Comparison of ENCODE assay signal across 8 cellular contexts in the genomic region with DNA sequence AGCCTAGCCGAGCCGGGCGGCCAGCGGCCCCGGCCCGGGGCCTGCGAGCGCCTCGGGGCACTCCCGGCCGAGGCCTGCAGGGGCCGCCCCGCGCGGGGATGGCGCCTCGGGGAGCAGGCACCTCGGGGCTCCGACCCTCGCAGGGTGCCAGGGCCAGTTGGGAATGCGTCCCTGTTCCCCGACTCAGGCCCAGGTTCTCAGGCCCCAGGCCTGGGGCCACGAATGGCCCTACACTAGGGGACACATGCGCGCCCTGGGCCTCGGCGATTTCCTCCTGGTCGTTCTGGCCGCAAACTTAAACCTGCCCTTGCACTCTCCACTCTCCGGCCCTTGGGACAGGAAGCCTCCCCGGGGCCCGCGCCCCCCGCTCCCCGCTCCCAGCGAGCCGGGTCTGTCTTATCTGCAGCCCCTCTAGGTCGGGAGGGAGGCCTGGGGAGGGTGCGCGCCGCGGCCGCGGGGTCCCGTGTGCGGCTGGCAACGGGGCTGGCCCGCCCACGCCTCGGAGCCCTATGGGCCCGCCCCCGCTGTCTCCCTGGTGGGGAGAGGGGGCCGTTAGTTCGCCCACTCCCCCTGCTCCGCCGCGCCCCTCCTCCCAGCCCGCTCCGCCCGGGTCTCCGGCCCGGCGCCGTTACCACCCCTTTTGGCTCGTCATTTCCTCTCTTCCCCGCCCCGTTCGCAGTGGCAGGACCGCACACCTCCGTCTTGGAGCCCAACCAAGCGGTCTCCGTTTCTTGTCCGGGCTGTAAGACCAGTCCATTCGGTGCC. TPM values are rescaled to one million over a fixed set of nuclear protein-coding genes. Genes with fewer than 3 reads are reported as not detected.
DNase-seq lines count a peak whose midpoint lies in the region; ATAC-seq and TF ChIP-seq lines count a peak whose summit lies in the region.

No MANE protein-coding gene starts in this region.

- H3K9ac ChIP-seq in IMR-90 (ENCODE audit: low read depth, low read length) (peak overlapping the region; percentile 92), PC-3 (ENCODE audit: low read length) (peak overlapping the region; percentile 98)

- BruUV-seq in Calu3 (replicated peaks; lab: Mats Ljungman, UMichigan) (no TSS peak), IMR-90 (replicated peaks; lab: Mats Ljungman, UMichigan) (no TSS peak), PC-3 (replicated peaks; lab: Mats Ljungman, UMichigan) (no TSS peak)

- H3K56ac ChIP-seq in IMR-90 (ENCODE audit: extremely low read depth, insufficient read depth, low read length), result peak overlapping the region; percentile 92

- dilution Hi-C loops in IMR-90 (cut with HindIII; ENCODE audit: low sequenced_read_pairs, unreplicated experiment), result no loop called here

- H3K27me3 ChIP-seq in IMR-90 (ENCODE audit: control insufficient read depth, insufficient read depth, low read length), result no peaks in the 10 kb centered on the region
- H3K27me3 ChIP-seq in PC-3 (ENCODE audit: low read length), result no peaks in the 10 kb centered on the region
- H3K27me3 ChIP-seq in esophagus (ENCODE audit: control insufficient read depth in 1 of 2, insufficient read depth in 2 of 2, low read length in 2 of 2), result no peaks in the 10 kb centered on the region

- POLR2A ChIA-PET in IMR-90 (lab: Charles Lee; ENCODE audit: unreplicated experiment) (no interaction called here), PC-3 (lab: Charles Lee; ENCODE audit: unreplicated experiment) (no interaction called here)

- H4K8ac ChIP-seq in IMR-90 (ENCODE audit: low read depth in 2 of 2, low read length in 2 of 2), result peak overlapping the region; percentile 40 to 82

- H3K36me3 Mint-ChIP-seq in Calu3 (ENCODE audit: insufficient read depth, unreplicated experiment), result peaks cover 46% of the 10 kb centered on the region
- peaks cover 12% of the 10 kb centered on the region for H3K36me3 Mint-ChIP-seq in activated T-cell treated with anti-CD3 and anti-CD28 coated beads, Interleukin-2, amount 50 U/mL, for 4 hours (ENCODE audit: insufficient read depth)

- H4K5ac ChIP-seq in IMR-90 (ENCODE audit: low read depth, low read length), result peak overlapping the region; percentile 32

- no peaks in the 10 kb centered on the region for H3K9me3 ChIP-seq in IMR-90 (ENCODE audit: control insufficient read depth, insufficient read depth, low read length)
- H3K9me3 ChIP-seq in PC-3 (ENCODE audit: low read length), result no peaks in the 10 kb centered on the region
- no peaks in the 10 kb centered on the region for H3K9me3 ChIP-seq in esophagus (ENCODE audit: control insufficient read depth in 2 of 2, insufficient read depth in 1 of 2, low read depth in 1 of 2, low read length in 1 of 2)

- peak overlapping the region; percentile 73 for H2AFZ ChIP-seq in IMR-90 (replicated peaks; ENCODE audit: low read length, poor library complexity)
- H2AFZ ChIP-seq in PC-3 (ENCODE audit: low read length), result peak overlapping the region; percentile 55

- H3K27ac Mint-ChIP-seq in Calu3 (ENCODE audit: unreplicated experiment), result peak overlapping the region; percentile 96

- peak; percentile 30 for ATAC-seq in GM21390 (IDR thresholded peaks at IDR 0.05; ENCODE audit: unreplicated experiment)
- peak; percentile 4 for ATAC-seq in IMR-90 (ENCODE audit: low read depth)
- peak; percentile 16 for ATAC-seq in PC-3
- ATAC-seq in activated T-cell treated with anti-CD3 and anti-CD28 coated beads, Interleukin-2, amount 50 U/mL, for 4 hours, result peak; percentile 17 to 22

- no peaks in the 10 kb centered on the region for H3K27me3 Mint-ChIP-seq in Calu3 (ENCODE audit: unreplicated experiment)
- no peaks in the 10 kb centered on the region for H3K27me3 Mint-ChIP-seq in activated T-cell treated with anti-CD3 and anti-CD28 coated beads, Interleukin-2, amount 50 U/mL, for 4 hours (ENCODE audit: low read depth)

- no peaks in the 10 kb centered on the region for H3K9me3 Mint-ChIP-seq in Calu3 (ENCODE audit: low read depth, unreplicated experiment)
- no peaks in the 10 kb centered on the region for H3K9me3 Mint-ChIP-seq in activated T-cell treated with anti-CD3 and anti-CD28 coated beads, Interleukin-2, amount 50 U/mL, for 4 hours

- H3K4me2 ChIP-seq in IMR-90 (ENCODE audit: low read depth, low read length) (peak overlapping the region; percentile 100), PC-3 (ENCODE audit: low read length) (peak overlapping the region; percentile 99)

- H3K9me1 ChIP-seq in IMR-90 (ENCODE audit: insufficient read depth, low read length), result peaks cover 6% of the 10 kb centered on the region

- H2BK15ac ChIP-seq in IMR-90 (ENCODE audit: low read depth, low read length), result 0 out of 3 replicates have a peak overlapping the region, but pooled peaks have one; percentile 3

- no peaks in the 10 kb centered on the region for H3K9me2 ChIP-seq in PC-3 (replicated peaks; ENCODE audit: low read length)

- H3K27ac ChIP-seq in IMR-90 (ENCODE audit: insufficient read depth, low read length) (peak overlapping the region; percentile 93), PC-3 (ENCODE audit: low read length) (peak overlapping the region; percentile 96), esophagus (ENCODE audit: low read depth in 2 of 2, low read length in 1 of 2) (peak overlapping the region; percentile 99 to 100)

- H2AK5ac ChIP-seq in IMR-90 (ENCODE audit: low read depth, low read length), result 0 out of 2 replicates have a peak overlapping the region, but pooled peaks have one; percentile 18

- H3K4me3 ChIP-seq in IMR-90 (ENCODE audit: insufficient read depth, low read depth, low read length) (peak overlapping the region; percentile 72), PC-3 (ENCODE audit: low read length) (peak overlapping the region; percentile 85), esophagus (ENCODE audit: low read depth in 1 of 2, low read length in 2 of 2) (peak overlapping the region; percentile 80 to 91)

- H2BK5ac ChIP-seq in IMR-90 (ENCODE audit: low read depth, low read length, poor library complexity, severe bottlenecking), result peak overlapping the region; percentile 74

- peaks cover 12 to 24% of the 10 kb centered on the region in 2 experiments for H3K79me1 ChIP-seq in IMR-90 (ENCODE audit: low read depth in 1 of 2, low read length in 2 of 2)

- H4K91ac ChIP-seq in IMR-90 (ENCODE audit: insufficient read depth, low read depth, low read length), result peak overlapping the region; percentile 81

- H3K14ac ChIP-seq in IMR-90 (replicated peaks; ENCODE audit: low read depth, low read length), result peak overlapping the region; percentile 84

- peak overlapping the region; percentile 77 for H3K23ac ChIP-seq in IMR-90 (ENCODE audit: low read depth, low read length)

- H3K4me3 Mint-ChIP-seq in Calu3 (ENCODE audit: low read depth, unreplicated experiment), result peak overlapping the region; percentile 83
- peak overlapping the region; percentile 96 for H3K4me3 Mint-ChIP-seq in activated T-cell treated with anti-CD3 and anti-CD28 coated beads, Interleukin-2, amount 50 U/mL, for 4 hours

- peak overlapping the region; percentile 3; the same call in 1 of the 2 replicates for H3K18ac ChIP-seq in IMR-90 (ENCODE audit: low read depth, low read length)

- peaks cover 38% of the 10 kb centered on the region for H3K4me1 Mint-ChIP-seq in Calu3 (ENCODE audit: low read depth, unreplicated experiment)
- H3K4me1 Mint-ChIP-seq in activated T-cell treated with anti-CD3 and anti-CD28 coated beads, Interleukin-2, amount 50 U/mL, for 4 hours (ENCODE audit: low read depth), result peaks cover 49% of the 10 kb centered on the region

- in situ Hi-C loops in IMR-90 (cut with MboI; ENCODE audit: low sequenced_read_pairs), result no loop called here

- H3K4me1 ChIP-seq in IMR-90 (ENCODE audit: control insufficient read depth, insufficient read depth, low read length) (peaks cover 3% of the 10 kb centered on the region), PC-3 (ENCODE audit: insufficient read depth, low read length) (peaks cover 46% of the 10 kb centered on the region), esophagus (ENCODE audit: control insufficient read depth in 2 of 2, insufficient read depth in 2 of 2, low read length in 1 of 2) (no peaks in the 10 kb centered on the region)

- TF ChIP-seq RAD21 in IMR-90 (IDR thresholded peaks at IDR 0.05; ENCODE audit: low read length), result peak; percentile 35; the same call in 1 of the 2 replicates

- TF ChIP-seq CTCF in Calu3 (IDR thresholded peaks at IDR 0.05; ENCODE audit: unreplicated experiment), result peak; percentile 56
- TF ChIP-seq CTCF in IMR-90 (conservative IDR thresholded peaks at IDR 0.05; ENCODE audit: low read depth, low read length), result peak; percentile 60
- no peak for TF ChIP-seq CTCF in PC-3 (conservative IDR thresholded peaks at IDR 0.05; ENCODE audit: low read depth, low read length)

- no peaks in the 10 kb centered on the region for H3K36me3 ChIP-seq in IMR-90 (ENCODE audit: control insufficient read depth, insufficient read depth, low read length)
- peaks cover under 1% of the 10 kb centered on the region; the same call in 1 of the 2 replicates for H3K36me3 ChIP-seq in PC-3 (ENCODE audit: low read depth, low read length)
- no peaks in the 10 kb centered on the region for H3K36me3 ChIP-seq in esophagus (ENCODE audit: control insufficient read depth in 2 of 2, insufficient read depth in 2 of 2, low read length in 1 of 2)

- peaks cover 65% of the 10 kb centered on the region for H3K79me2 ChIP-seq in PC-3 (ENCODE audit: low read length)

- no peak overlapping the region for H2BK20ac ChIP-seq in IMR-90 (ENCODE audit: low read depth, low read length)

- DNase-seq in Calu3 (peak; percentile 94), IMR-90 (peak; percentile 69), PC-3 (peak; percentile 82), myocyte (ENCODE audit: low read depth) (peak; percentile 83)
- DNase-seq in activated T-cell treated with anti-CD3 and anti-CD28 coated beads, Interleukin-2, amount 50 U/mL, for 4 hours, result peak; percentile 73
- peak; percentile 64 for DNase-seq in stimulated activated CD8-positive, alpha-beta memory T cell treated with anti-CD3 and anti-CD28 coated beads, Interleukin-7, amount 100 ng/mL, for 24 hours (ENCODE audit: low read depth)

- H2AK9ac ChIP-seq in IMR-90 (replicated peaks; ENCODE audit: low read depth, low read length, poor library complexity), result peak overlapping the region; percentile 98

- intact Hi-C loops in Calu3 (cut with micrococcal nuclease; ENCODE audit: unreplicated experiment) (no loop called here), IMR-90 (cut with micrococcal nuclease) (loop anchor here (5.0 kb wide), 2 partner anchors 244 to 609 kb away; no protein-coding TSS in a partner anchor), PC-3 (cut with micrococcal nuclease) (loop anchor here (2.0 to 5.0 kb wide), 2 partner anchors 167 to 244 kb away; no protein-coding TSS in a partner anchor)

- peak overlapping the region; percentile 22; the same call in 1 of the 2 replicates for H2BK120ac ChIP-seq in IMR-90 (ENCODE audit: low read depth, low read length)

- H4K20me1 ChIP-seq in IMR-90 (ENCODE audit: insufficient read depth, low read length) (peaks cover 10% of the 10 kb centered on the region), PC-3 (ENCODE audit: low read length) (peaks cover 42% of the 10 kb centered on the region)

- WGBS in IMR-90 (ENCODE audit: extremely low coverage in 2 of 2, insufficient read length in 1 of 2), 2 experiments, result 1% methylated on average over 34 of the region's 74 CpGs; no CpG with 5 or more reads in 1 of the 2 experiments
- 0% methylated on average over 55 to 74 of the region's 74 CpGs for WGBS in esophagus, 2 donors

- peak; percentile 88 for TF ChIP-seq POLR2A in IMR-90 (IDR thresholded peaks at IDR 0.05; ENCODE audit: low read depth, low read length)

- H3K4ac ChIP-seq in IMR-90 (ENCODE audit: low read depth, low read length), result peak overlapping the region; percentile 82

- no peaks in the 10 kb centered on the region for H3F3A ChIP-seq in PC-3 (ENCODE audit: low read length, unreplicated experiment)

- CTCF ChIA-PET in Calu3 (lab: Charles Lee) (interaction anchor here (1.0 to 1.7 kb wide), 2 partner anchors 34 to 36 kb away, joined by 3 to 13 read pairs; partner anchors contain the start of gene UNC5CL), IMR-90 (lab: Yijun Ruan, JAX) (no interaction called here), PC-3 (lab: Charles Lee) (no interaction called here)

RNA-seq across cellular contexts. Expression of gene NFYA, which starts 0.6 kb away (rescaled TPM):
- total RNA-seq in Calu3 (2022), result 22.9 and 23.7 TPM in 2 replicates
- total RNA-seq in IMR-90 (2012; rRNA removed), result 21.9 and 28.5 TPM in 2 replicates
- polyA plus RNA-seq in IMR-90 (2012; rRNA removed), result 10.9 and 12.3 TPM in 2 replicates
- polyA plus RNA-seq in IMR-90 (2012; cell fraction: cytosol; rRNA removed), result 1.8 and 3.3 TPM in 2 replicates
- 5.7 and 12.1 TPM in 2 replicates for polyA plus RNA-seq in IMR-90 (2012; cell fraction: nucleus; rRNA removed; ENCODE audit: low replicate concordance)
- 31.7 and 32.9 TPM in 2 replicates for total RNA-seq in PC-3 (2014; rRNA removed)
- total RNA-seq in activated T-cell treated with anti-CD3 and anti-CD28 coated beads, Interleukin-2, amount 50 U/mL, for 4 hours, result 10 to 100 TPM; 28.0 to 28.8 (median 28.6) TPM
- 1 to 10 TPM; 5.5 to 6.5 TPM for polyA plus RNA-seq in esophagus
- 17.2 and 20.9 TPM in 2 replicates for total RNA-seq in myocyte
- 19.9 TPM for polyA plus RNA-seq in myocyte (2012)

RNA-seq across cellular contexts. Expression of gene OARD1, which starts 1.2 kb away (rescaled TPM):
- 33.2 and 37.7 TPM in 2 replicates for total RNA-seq in Calu3 (2022)
- 2.3 and 5.6 TPM in 2 replicates for total RNA-seq in IMR-90 (2012; rRNA removed)
- 4.6 and 5.5 TPM in 2 replicates for polyA plus RNA-seq in IMR-90 (2012; rRNA removed)
- polyA plus RNA-seq in IMR-90 (2012; cell fraction: cytosol; rRNA removed), result 0.87 and 1.0 TPM in 2 replicates
- polyA plus RNA-seq in IMR-90 (2012; cell fraction: nucleus; rRNA removed; ENCODE audit: low replicate concordance), result 0.60 and 1.9 TPM in 2 replicates
- total RNA-seq in PC-3 (2014; rRNA removed), result 11.2 and 12.1 TPM in 2 replicates
- total RNA-seq in activated T-cell treated with anti-CD3 and anti-CD28 coated beads, Interleukin-2, amount 50 U/mL, for 4 hours, result 10 to 100 TPM; 28.1 to 33.2 (median 31.7) TPM
- polyA plus RNA-seq in esophagus, result 10 to 100 TPM; 23.7 to 24.4 TPM
- 10.2 and 18.8 TPM in 2 replicates for total RNA-seq in myocyte
- polyA plus RNA-seq in myocyte (2012), result 14.8 TPM

RNA-seq across cellular contexts. Expression of gene APOBEC2, which starts 20.4 kb away (rescaled TPM):
- not detected in 2 replicates for total RNA-seq in Calu3 (2022)
- total RNA-seq in IMR-90 (2012; rRNA removed), result not detected in 2 replicates
- polyA plus RNA-seq in IMR-90 (2012; rRNA removed), result not detected in 2 replicates
- not detected in 2 replicates for polyA plus RNA-seq in IMR-90 (2012; cell fraction: cytosol; rRNA removed)
- polyA plus RNA-seq in IMR-90 (2012; cell fraction: nucleus; rRNA removed; ENCODE audit: low replicate concordance), result not detected in 2 replicates
- not detected in 2 replicates for total RNA-seq in PC-3 (2014; rRNA removed)
- not detected for total RNA-seq in activated T-cell treated with anti-CD3 and anti-CD28 coated beads, Interleukin-2, amount 50 U/mL, for 4 hours
- polyA plus RNA-seq in esophagus, result under 1 TPM in 1 of 2 donors, not detected in 1; 0.19 TPM
- 110 and 231 TPM in 2 replicates for total RNA-seq in myocyte
- polyA plus RNA-seq in myocyte (2012), result 55.6 TPM

RNA-seq across cellular contexts. Expression of gene TSPO2, which starts 31.1 kb away (rescaled TPM):
- not detected in 2 replicates for total RNA-seq in Calu3 (2022)
- not detected in 2 replicates for total RNA-seq in IMR-90 (2012; rRNA removed)
- polyA plus RNA-seq in IMR-90 (2012; rRNA removed), result not detected in 2 replicates
- not detected in 2 replicates for polyA plus RNA-seq in IMR-90 (2012; cell fraction: cytosol; rRNA removed)
- not detected in 2 replicates for polyA plus RNA-seq in IMR-90 (2012; cell fraction: nucleus; rRNA removed; ENCODE audit: low replicate concordance)
- total RNA-seq in PC-3 (2014; rRNA removed), result not detected in 2 replicates
- total RNA-seq in activated T-cell treated with anti-CD3 and anti-CD28 coated beads, Interleukin-2, amount 50 U/mL, for 4 hours, result not detected
- polyA plus RNA-seq in esophagus, result under 1 TPM in 1 of 2 donors, not detected in 1; 0.04 TPM
- not detected in 2 replicates for total RNA-seq in myocyte
- polyA plus RNA-seq in myocyte (2012), result not detected

RNA-seq across cellular contexts. Expression of gene UNC5CL, which starts 34.4 kb away (rescaled TPM):
- 10.6 and 15.9 TPM in 2 replicates for total RNA-seq in Calu3 (2022)
- total RNA-seq in IMR-90 (2012; rRNA removed), result not detected in 2 replicates
- not detected in 2 replicates for polyA plus RNA-seq in IMR-90 (2012; rRNA removed)
- 0.02 TPM in 2 replicates for polyA plus RNA-seq in IMR-90 (2012; cell fraction: cytosol; rRNA removed)
- 0.19 and 0.27 TPM in 2 replicates for polyA plus RNA-seq in IMR-90 (2012; cell fraction: nucleus; rRNA removed; ENCODE audit: low replicate concordance)
- total RNA-seq in PC-3 (2014; rRNA removed), result 0.58 and 1.4 TPM in 2 replicates
- 1 to 10 TPM; 1.0 to 1.4 (median 1.4) TPM for total RNA-seq in activated T-cell treated with anti-CD3 and anti-CD28 coated beads, Interleukin-2, amount 50 U/mL, for 4 hours
- 1 to 10 TPM in 1 of 2 donors, under 1 TPM in 1; 0.82 to 1.1 TPM for polyA plus RNA-seq in esophagus
- total RNA-seq in myocyte, result 2.3 and 2.7 TPM in 2 replicates
- 0.45 TPM for polyA plus RNA-seq in myocyte (2012)

Comparison
In these comparisons a context has a peak if more than half of its experiments do, and no peak if none do; other contexts are left out.
1. Peak in every context shown above with its lines: DNase-seq, ATAC-seq, H3K4me3 ChIP-seq and H3K27ac ChIP-seq.
2. RNA of gene APOBEC2, which starts 20.4 kb away (total RNA-seq): 110 to 231 TPM in myocyte; not detected in Calu3, not detected in IMR-90, not detected in PC-3 and not detected in activated T-cell treated with anti-CD3 and anti-CD28 coated beads, Interleukin-2, amount 50 U/mL, for 4 hours; every median in the first group is over 100 times any median in the second.